In genomic region chr1:23376890-23377811, GRCh38 we compare ENCODE assay signal across 8 cellular contexts. TPM values are rescaled to one million over a fixed set of nuclear protein-coding genes. Genes with fewer than 3 reads are reported as not detected.
DNase-seq lines count a peak whose midpoint lies in the region; ATAC-seq and TF ChIP-seq lines count a peak whose summit lies in the region.

No MANE protein-coding gene starts in this region.

- peaks cover 4% of the 10 kb centered on the region for H3K36me3 ChIP-seq in mesodermal cell (ENCODE audit: control insufficient read depth, insufficient read depth, low read length)

- peaks cover 21% of the 10 kb centered on the region for H3K36me3 Mint-ChIP-seq in CD4-positive, alpha-beta T cell (ENCODE audit: low read depth)

- H3K4me3 Mint-ChIP-seq in CD4-positive, alpha-beta T cell = no peak overlapping the region

- no peaks in the 10 kb centered on the region for H3K27me3 ChIP-seq in CD4-positive, alpha-beta T cell (ENCODE audit: control insufficient read depth, insufficient read depth, low read length)

- H3K9me3 Mint-ChIP-seq in CD4-positive, alpha-beta T cell = no peaks in the 10 kb centered on the region

- H3K27ac Mint-ChIP-seq in CD4-positive, alpha-beta T cell = no peak overlapping the region

- POLR2A ChIA-PET in CD4-positive, alpha-beta T cell (lab: Charles Lee) = no interaction called here

- H3K4me1 Mint-ChIP-seq in CD4-positive, alpha-beta T cell (ENCODE audit: low read depth) = no peaks in the 10 kb centered on the region

- no peak for ATAC-seq in CD4-positive, alpha-beta T cell (ENCODE audit: poor library complexity)
- no peak for ATAC-seq in HG03520 (IDR thresholded peaks at IDR 0.05; ENCODE audit: unreplicated experiment)

- TF ChIP-seq RAD21 in Ishikawa (IDR thresholded peaks at IDR 0.05; ENCODE audit: low read depth) = peak; percentile 18; the same call in 1 of the 2 replicates

- WGBS in mesodermal cell (ENCODE audit: insufficient coverage in 2 of 2), 2 experiments = 87 to 88% methylated on average over 16 to 18 of the region's 19 CpGs

- peak; percentile 74 to 76 for DNase-seq in cardiac fibroblast (ENCODE audit: low read depth in 2 of 2)
- no peak for DNase-seq in CD4-positive, alpha-beta T cell
- no peak for DNase-seq in GM10266 (ENCODE audit: extremely low spot score)
- no peak for DNase-seq in activated CD8-positive, alpha-beta memory T cell treated with anti-CD3 and anti-CD28 coated beads, Interleukin-2, amount 50 U/mL, for 48 hours

- H3K27ac ChIP-seq in 22Rv1 = peak overlapping the region; percentile 44
- peak overlapping the region; percentile 75 for H3K27ac ChIP-seq in mesodermal cell (ENCODE audit: low read depth, low read length, severe bottlenecking)
- no peak overlapping the region for H3K27ac ChIP-seq in CD4-positive, alpha-beta T cell (ENCODE audit: low read depth, low read length)

- H3K9me3 ChIP-seq in mesodermal cell (ENCODE audit: control insufficient read depth, low read length) = no peaks in the 10 kb centered on the region
- H3K9me3 ChIP-seq in CD4-positive, alpha-beta T cell (ENCODE audit: control insufficient read depth, low read length) = no peaks in the 10 kb centered on the region

- H3K27me3 Mint-ChIP-seq in CD4-positive, alpha-beta T cell = no peaks in the 10 kb centered on the region

- CTCF ChIA-PET in CD4-positive, alpha-beta T cell (lab: Charles Lee) = no interaction called here

- intact Hi-C loops in CD4-positive, alpha-beta T cell (cut with DNase I, micrococcal nuclease) = no loop called here

- TF ChIP-seq CTCF in 22Rv1 (IDR thresholded peaks at IDR 0.05) = no peak
- no peak for TF ChIP-seq CTCF in cardiac fibroblast (IDR thresholded peaks at IDR 0.05; ENCODE audit: low read depth, low read length)
- no peak for TF ChIP-seq CTCF in CD4-positive, alpha-beta T cell (IDR thresholded peaks at IDR 0.05)
- TF ChIP-seq CTCF in GM10266 (IDR thresholded peaks at IDR 0.05; ENCODE audit: control insufficient read depth, insufficient read depth, low read depth, missing control alignments) = no peak

- no peak overlapping the region for H3K4me3 ChIP-seq in cardiac fibroblast (replicated peaks in 1 of 2; ENCODE audit: low read depth in 2 of 2, low read length in 2 of 2)
- no peak overlapping the region for H3K4me3 ChIP-seq in mesodermal cell (ENCODE audit: extremely low read depth, insufficient read depth, low read length, poor library complexity, severe bottlenecking)

- TF ChIP-seq EP300 in Ishikawa (IDR thresholded peaks at IDR 0.05; ENCODE audit: borderline replicate concordance) = peak; percentile 92

- peaks cover 11% of the 10 kb centered on the region for H3K4me1 ChIP-seq in mesodermal cell (ENCODE audit: control insufficient read depth, insufficient read depth, low read length, poor library complexity, severe bottlenecking)

TF ChIP-seq in Ishikawa, 13 proteins besides CTCF, POLR2A, EP300 and RAD21:
- no peak for TF ChIP-seq REST (IDR thresholded peaks at IDR 0.05; ENCODE audit: low read depth)
- TF ChIP-seq EGR1 (IDR thresholded peaks at IDR 0.05) = peak; percentile 100
- TF ChIP-seq ZBTB7A (IDR thresholded peaks at IDR 0.05; ENCODE audit: low read depth) = 0 out of 2 replicates have a peak, but pooled peaks have one; percentile 11
- TF ChIP-seq FOXM1 (IDR thresholded peaks at IDR 0.05; ENCODE audit: borderline replicate concordance, low read depth) = peak; percentile 83; the same call in 1 of the 2 replicates
- TF ChIP-seq TEAD4 (IDR thresholded peaks at IDR 0.05) = peak; percentile 57
- TF ChIP-seq USF1 (IDR thresholded peaks at IDR 0.05) = no peak
- peak; percentile 99 for TF ChIP-seq NFIC (IDR thresholded peaks at IDR 0.05)
- no peak for TF ChIP-seq CREB1 (IDR thresholded peaks at IDR 0.05; ENCODE audit: low read depth)
- peak; percentile 95 for TF ChIP-seq CEBPB (IDR thresholded peaks at IDR 0.05)
- TF ChIP-seq, protein P1, sequence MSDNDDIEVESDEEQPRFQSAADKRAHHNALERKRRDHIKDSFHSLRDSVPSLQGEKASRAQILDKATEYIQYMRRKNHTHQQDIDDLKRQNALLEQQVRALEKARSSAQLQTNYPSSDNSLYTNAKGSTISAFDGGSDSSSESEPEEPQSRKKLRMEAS (IDR thresholded peaks at IDR 0.05) = peak; percentile 83
- TF ChIP-seq YY1 (IDR thresholded peaks at IDR 0.05; ENCODE audit: low read depth) = no peak
- TF ChIP-seq TAF1 (IDR thresholded peaks at IDR 0.05; ENCODE audit: low read depth) = no peak
- peak; percentile 95 for TF ChIP-seq TCF12 (IDR thresholded peaks at IDR 0.05; ENCODE audit: low read depth)

RNA-seq across cellular contexts. Expression of gene ZNF436, which starts 7.5 kb away (rescaled TPM):
- polyA plus RNA-seq in mesodermal cell (2013, experiment 1 of 2) = 8.3 TPM
- 7.2 TPM for polyA plus RNA-seq in mesodermal cell (2013, experiment 2 of 2)
- 1 to 10 TPM; 3.7 to 4.0 TPM for total RNA-seq in CD4-positive, alpha-beta T cell

RNA-seq across cellular contexts. Expression of gene HNRNPR, which starts 33.1 kb away (rescaled TPM):
- polyA plus RNA-seq in mesodermal cell (2013, experiment 1 of 2) = 129 TPM
- polyA plus RNA-seq in mesodermal cell (2013, experiment 2 of 2) = 145 TPM
- total RNA-seq in CD4-positive, alpha-beta T cell = 10 to 100 TPM; 92.0 to 93.3 TPM

RNA-seq across cellular contexts. Expression of gene TCEA3, which starts 47.4 kb away (rescaled TPM):
- 2.2 TPM for polyA plus RNA-seq in mesodermal cell (2013, experiment 1 of 2)
- polyA plus RNA-seq in mesodermal cell (2013, experiment 2 of 2) = 3.3 TPM
- total RNA-seq in CD4-positive, alpha-beta T cell = 10 to 100 TPM; 33.1 to 34.6 TPM

Comparison
In these comparisons a context has a peak if more than half of its experiments do, and no peak if none do; other contexts are left out.
1. DNase-seq: peak in cardiac fibroblast (2 of 2); none in CD4-positive, alpha-beta T cell (0 of 10), GM10266 (single experiment) and activated CD8-positive, alpha-beta memory T cell treated with anti-CD3 and anti-CD28 coated beads, Interleukin-2, amount 50 U/mL, for 48 hours (single experiment).